2 cellular contexts compared by ENCODE assay signal in the genomic region with DNA sequence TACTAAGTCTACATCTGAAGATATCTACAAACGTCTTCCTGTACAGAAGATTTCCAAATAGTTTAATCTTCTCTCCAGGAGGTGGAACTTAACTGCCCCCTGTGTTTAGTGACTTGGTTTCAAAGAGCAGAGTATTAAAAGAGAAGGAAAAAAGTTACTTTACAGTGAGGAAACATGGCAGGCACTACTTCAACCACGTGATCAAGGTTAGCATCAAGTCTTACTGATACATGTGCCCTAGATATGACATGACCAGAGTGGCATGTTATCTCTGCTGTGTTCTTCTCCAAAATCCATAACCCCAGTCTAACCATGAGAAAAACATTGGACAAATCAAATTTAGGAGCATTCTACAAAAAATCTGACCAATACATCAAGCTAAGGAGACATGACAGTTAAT.
TF ChIP-seq lines count a peak whose summit lies in the region.

No MANE protein-coding gene starts in this region.

TF ChIP-seq in IMR-90, 13 proteins besides CTCF, POLR2A, EP300 and RAD21 (continued from another document):
- TF ChIP-seq, protein P1, sequence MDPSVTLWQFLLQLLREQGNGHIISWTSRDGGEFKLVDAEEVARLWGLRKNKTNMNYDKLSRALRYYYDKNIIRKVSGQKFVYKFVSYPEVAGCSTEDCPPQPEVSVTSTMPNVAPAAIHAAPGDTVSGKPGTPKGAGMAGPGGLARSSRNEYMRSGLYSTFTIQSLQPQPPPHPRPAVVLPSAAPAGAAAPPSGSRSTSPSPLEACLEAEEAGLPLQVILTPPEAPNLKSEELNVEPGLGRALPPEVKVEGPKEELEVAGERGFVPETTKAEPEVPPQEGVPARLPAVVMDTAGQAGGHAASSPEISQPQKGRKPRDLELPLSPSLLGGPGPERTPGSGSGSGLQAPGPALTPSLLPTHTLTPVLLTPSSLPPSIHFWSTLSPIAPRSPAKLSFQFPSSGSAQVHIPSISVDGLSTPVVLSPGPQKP (IDR thresholded peaks at IDR 0.05; ENCODE audit: borderline replicate concordance, low read depth, low read length), result no peak
- TF ChIP-seq, protein P2, sequence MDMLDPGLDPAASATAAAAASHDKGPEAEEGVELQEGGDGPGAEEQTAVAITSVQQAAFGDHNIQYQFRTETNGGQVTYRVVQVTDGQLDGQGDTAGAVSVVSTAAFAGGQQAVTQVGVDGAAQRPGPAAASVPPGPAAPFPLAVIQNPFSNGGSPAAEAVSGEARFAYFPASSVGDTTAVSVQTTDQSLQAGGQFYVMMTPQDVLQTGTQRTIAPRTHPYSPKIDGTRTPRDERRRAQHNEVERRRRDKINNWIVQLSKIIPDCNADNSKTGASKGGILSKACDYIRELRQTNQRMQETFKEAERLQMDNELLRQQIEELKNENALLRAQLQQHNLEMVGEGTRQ (IDR thresholded peaks at IDR 0.05; ENCODE audit: low read depth, low read length), result no peak
- TF ChIP-seq MAFK (IDR thresholded peaks at IDR 0.05; ENCODE audit: low read depth, low read length), result no peak
- TF ChIP-seq NFE2L2 (IDR thresholded peaks at IDR 0.05; ENCODE audit: low read depth, low read length), result no peak
- no peak for TF ChIP-seq BHLHE40 (IDR thresholded peaks at IDR 0.05; ENCODE audit: low read depth, low read length)
- TF ChIP-seq CHD1 (IDR thresholded peaks at IDR 0.05; ENCODE audit: low read depth, low read length), result no peak

TF ChIP-seq in WTC11, 78 proteins besides CTCF, POLR2A, EP300 and RAD21 (continued from another document):
- TF ChIP-seq ZNF396 (CRISPR knock-in tag; IDR thresholded peaks at IDR 0.05; ENCODE audit: borderline replicate concordance) (no peak), JAZF1 (CRISPR knock-in tag; IDR thresholded peaks at IDR 0.05) (no peak), KAT7 (CRISPR knock-in tag; IDR thresholded peaks at IDR 0.05; ENCODE audit: borderline replicate concordance) (no peak), ZNF416 (CRISPR knock-in tag; IDR thresholded peaks at IDR 0.05) (no peak)
- TF ChIP-seq, protein P3, sequence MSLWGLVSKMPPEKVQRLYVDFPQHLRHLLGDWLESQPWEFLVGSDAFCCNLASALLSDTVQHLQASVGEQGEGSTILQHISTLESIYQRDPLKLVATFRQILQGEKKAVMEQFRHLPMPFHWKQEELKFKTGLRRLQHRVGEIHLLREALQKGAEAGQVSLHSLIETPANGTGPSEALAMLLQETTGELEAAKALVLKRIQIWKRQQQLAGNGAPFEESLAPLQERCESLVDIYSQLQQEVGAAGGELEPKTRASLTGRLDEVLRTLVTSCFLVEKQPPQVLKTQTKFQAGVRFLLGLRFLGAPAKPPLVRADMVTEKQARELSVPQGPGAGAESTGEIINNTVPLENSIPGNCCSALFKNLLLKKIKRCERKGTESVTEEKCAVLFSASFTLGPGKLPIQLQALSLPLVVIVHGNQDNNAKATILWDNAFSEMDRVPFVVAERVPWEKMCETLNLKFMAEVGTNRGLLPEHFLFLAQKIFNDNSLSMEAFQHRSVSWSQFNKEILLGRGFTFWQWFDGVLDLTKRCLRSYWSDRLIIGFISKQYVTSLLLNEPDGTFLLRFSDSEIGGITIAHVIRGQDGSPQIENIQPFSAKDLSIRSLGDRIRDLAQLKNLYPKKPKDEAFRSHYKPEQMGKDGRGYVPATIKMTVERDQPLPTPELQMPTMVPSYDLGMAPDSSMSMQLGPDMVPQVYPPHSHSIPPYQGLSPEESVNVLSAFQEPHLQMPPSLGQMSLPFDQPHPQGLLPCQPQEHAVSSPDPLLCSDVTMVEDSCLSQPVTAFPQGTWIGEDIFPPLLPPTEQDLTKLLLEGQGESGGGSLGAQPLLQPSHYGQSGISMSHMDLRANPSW (CRISPR knock-in tag; conservative IDR thresholded peaks at IDR 0.05; ENCODE audit: low read depth), result no peak
